10 cellular contexts compared by ENCODE assay signal in the genomic region with DNA sequence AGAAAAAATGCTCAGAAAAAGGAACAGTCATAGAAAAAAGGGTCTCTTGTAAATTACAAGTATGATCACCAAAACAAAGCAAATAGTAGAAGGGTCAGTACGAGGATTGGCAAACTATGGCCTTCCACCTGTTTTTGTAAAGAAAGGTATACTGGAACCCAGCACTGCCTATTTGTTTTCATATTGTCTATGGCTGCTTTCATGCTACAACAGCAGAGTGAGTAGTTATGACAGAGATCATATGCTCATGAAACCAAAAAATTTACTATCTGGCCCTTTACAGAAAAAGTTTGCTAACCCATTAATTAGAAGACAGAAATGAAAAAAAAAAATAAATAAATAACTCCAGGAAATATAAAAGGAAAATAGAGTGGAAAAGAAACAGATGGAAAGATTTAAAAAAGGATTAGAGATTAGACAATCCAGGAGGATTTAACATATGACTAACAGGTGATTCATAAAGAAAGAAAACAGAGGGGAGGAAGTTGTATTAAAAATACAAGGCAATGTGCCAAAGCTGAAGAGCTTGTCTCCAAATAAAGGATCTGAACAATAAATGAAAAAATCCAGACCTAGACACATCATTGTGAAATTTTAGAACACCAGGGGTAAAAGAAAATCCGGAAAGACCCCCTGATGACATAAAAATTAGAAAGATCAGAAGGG.
DNase-seq lines count a peak whose midpoint lies in the region; ATAC-seq, FAIRE-seq and TF ChIP-seq lines count a peak whose summit lies in the region.
"Had no signal": no experiment of that assay in that cellular context is flagged by ENCODE, and none has a peak within 500 bp of the region (broad histone marks: within the 10 kb centered on the region; RNA-seq: fewer than 3 reads in every experiment).

No MANE protein-coding gene starts in this region.

- H3K9me3 Mint-ChIP-seq in Calu3 (ENCODE audit: low read depth, unreplicated experiment) (no peaks in the 10 kb centered on the region), CD14-positive monocyte (peaks cover 0 to 2% (median 0%) of the 10 kb centered on the region in 7 donors)
- no peaks in the 10 kb centered on the region for H3K9me3 Mint-ChIP-seq in activated T-cell treated with anti-CD3 and anti-CD28 coated beads, Interleukin-2, amount 50 U/mL, for 24 hours
- H3K9me3 Mint-ChIP-seq: activated T-cell treated with anti-CD3 and anti-CD28 coated beads, Interleukin-2, amount 50 U/mL, for 72 hours; stimulated activated memory B cell treated with anti-CD40 and anti-IgM and Interleukin-4, amounts not matched to agents 10 μg/mL and 1 μg/mL and 100 μg/mL, for 72 hours had no signal

- no peak overlapping the region for H4K5ac ChIP-seq in IMR-90 (ENCODE audit: low read depth, low read length)

- no peak overlapping the region for H2AK5ac ChIP-seq in IMR-90 (ENCODE audit: low read depth, low read length)

- WGBS in IMR-90 (ENCODE audit: extremely low coverage in 2 of 2, insufficient read length in 1 of 2), 2 experiments: no CpG with 5 or more reads among the region's 2 CpGs

- H3K27me3 Mint-ChIP-seq in Calu3 (ENCODE audit: unreplicated experiment) (no peaks in the 10 kb centered on the region), CD14-positive monocyte (ENCODE audit: low read depth in 3 of 3) (peaks cover 1 to 3% (median 1%) of the 10 kb centered on the region in 3 donors)
- peaks cover 20% of the 10 kb centered on the region for H3K27me3 Mint-ChIP-seq in activated T-cell treated with anti-CD3 and anti-CD28 coated beads, Interleukin-2, amount 50 U/mL, for 24 hours

- H3K36me3 ChIP-seq in IMR-90 (ENCODE audit: control insufficient read depth, insufficient read depth, low read length): no peaks in the 10 kb centered on the region

- no peak overlapping the region for H3K4ac ChIP-seq in IMR-90 (ENCODE audit: low read depth, low read length)

- H3K27ac Mint-ChIP-seq in Calu3 (ENCODE audit: unreplicated experiment) (peak overlapping the region; percentile 33), CD14-positive monocyte (no peak overlapping the region)
- H3K27ac Mint-ChIP-seq in activated T-cell treated with anti-CD3 and anti-CD28 coated beads, Interleukin-2, amount 50 U/mL, for 24 hours: no peak overlapping the region
- H3K27ac Mint-ChIP-seq: stimulated activated memory B cell treated with anti-CD40 and anti-IgM and Interleukin-4, amounts not matched to agents 10 μg/mL and 1 μg/mL and 100 μg/mL, for 72 hours had no signal

- H3K4me1 ChIP-seq in IMR-90 (ENCODE audit: control insufficient read depth, insufficient read depth, low read length): no peaks in the 10 kb centered on the region

- H3K79me1 ChIP-seq in IMR-90 (ENCODE audit: low read depth in 1 of 2, low read length in 2 of 2): no peaks in the 10 kb centered on the region

- H3K56ac ChIP-seq in IMR-90 (ENCODE audit: extremely low read depth, insufficient read depth, low read length): no peak overlapping the region

- H3K23ac ChIP-seq in IMR-90 (ENCODE audit: low read depth, low read length): no peak overlapping the region

- H4K91ac ChIP-seq in IMR-90 (ENCODE audit: insufficient read depth, low read depth, low read length): no peak overlapping the region

- H4K20me1 ChIP-seq in IMR-90 (ENCODE audit: insufficient read depth, low read length): no peaks in the 10 kb centered on the region

- no peak overlapping the region for H3K14ac ChIP-seq in IMR-90 (replicated peaks; ENCODE audit: low read depth, low read length)

- TF ChIP-seq POLR2A in IMR-90 (IDR thresholded peaks at IDR 0.05; ENCODE audit: low read depth, low read length) (no peak), GM12892 (IDR thresholded peaks at IDR 0.05; ENCODE audit: low read depth, low read length) (no peak)

- CTCF ChIA-PET in Calu3 (lab: Charles Lee): interaction anchor here (0.6 to 1.1 kb wide), 3 partner anchors 20 to 237 kb away, joined by 3 to 4 read pairs (median 3); no protein-coding TSS in a partner anchor
- CTCF ChIA-PET in IMR-90 (lab: Yijun Ruan, JAX): interaction anchor here (0.6 to 1.2 kb wide), 2 partner anchors 13 to 14 kb away, joined by 3 read pairs; no protein-coding TSS in a partner anchor

- DNase-seq in Calu3: no peak
- DNase-seq in IMR-90: peak; percentile 48
- peak; percentile 46 for DNase-seq in amniotic stem cell (lab: John Stamatoyannopoulos, UW)
- peak; percentile 70 for DNase-seq in kidney tubule cell (ENCODE audit: low spot score)
- no peak for DNase-seq in CD14-positive monocyte (ENCODE audit: low spot score)
- DNase-seq in GM12892 (ENCODE audit: insufficient read length): no peak
- no peak for DNase-seq in T-helper 2 cell
- DNase-seq in activated T-cell treated with anti-CD3 and anti-CD28 coated beads, Interleukin-2, amount 50 U/mL, for 24 hours: no peak
- DNase-seq: activated T-cell treated with anti-CD3 and anti-CD28 coated beads, Interleukin-2, amount 50 U/mL, for 72 hours had no signal

- no peaks in the 10 kb centered on the region for H3K27me3 ChIP-seq in IMR-90 (ENCODE audit: control insufficient read depth, insufficient read depth, low read length)

- no peak overlapping the region for H2BK20ac ChIP-seq in IMR-90 (ENCODE audit: low read depth, low read length)

- H3K36me3 Mint-ChIP-seq in Calu3 (ENCODE audit: insufficient read depth, unreplicated experiment): no peaks in the 10 kb centered on the region
- H3K36me3 Mint-ChIP-seq in CD14-positive monocyte: no peaks in the 10 kb centered on the region
- no peaks in the 10 kb centered on the region for H3K36me3 Mint-ChIP-seq in activated T-cell treated with anti-CD3 and anti-CD28 coated beads, Interleukin-2, amount 50 U/mL, for 24 hours (ENCODE audit: low read depth)
- H3K36me3 Mint-ChIP-seq: stimulated activated memory B cell treated with anti-CD40 and anti-IgM and Interleukin-4, amounts not matched to agents 10 μg/mL and 1 μg/mL and 100 μg/mL, for 72 hours had no signal

- no peak overlapping the region for H3K27ac ChIP-seq in IMR-90 (ENCODE audit: insufficient read depth, low read length)

- no peaks in the 10 kb centered on the region for H3K9me1 ChIP-seq in IMR-90 (ENCODE audit: insufficient read depth, low read length)

- BruUV-seq in Calu3 (replicated peaks; lab: Mats Ljungman, UMichigan): no TSS peak
- BruUV-seq in IMR-90 (replicated peaks; lab: Mats Ljungman, UMichigan): no TSS peak

- dilution Hi-C loops in IMR-90 (cut with HindIII; ENCODE audit: low sequenced_read_pairs, unreplicated experiment): no loop called here

- H3K4me2 ChIP-seq in IMR-90 (ENCODE audit: low read depth, low read length): no peak overlapping the region

- no peak overlapping the region for H3K9ac ChIP-seq in IMR-90 (ENCODE audit: low read depth, low read length)

- H2BK15ac ChIP-seq in IMR-90 (ENCODE audit: low read depth, low read length): no peak overlapping the region

- H2AK9ac ChIP-seq in IMR-90 (replicated peaks; ENCODE audit: low read depth, low read length, poor library complexity): no peak overlapping the region

- POLR2A ChIA-PET in IMR-90 (lab: Charles Lee; ENCODE audit: unreplicated experiment): no interaction called here

- H3K18ac ChIP-seq in IMR-90 (ENCODE audit: low read depth, low read length): no peak overlapping the region

- TF ChIP-seq CTCF in Calu3 (IDR thresholded peaks at IDR 0.05; ENCODE audit: unreplicated experiment) (no peak), IMR-90 (conservative IDR thresholded peaks at IDR 0.05; ENCODE audit: low read depth, low read length) (no peak), CD14-positive monocyte (IDR thresholded peaks at IDR 0.05) (no peak)

- H2BK5ac ChIP-seq in IMR-90 (ENCODE audit: low read depth, low read length, poor library complexity, severe bottlenecking): no peak overlapping the region

- H3K9me3 ChIP-seq in IMR-90 (ENCODE audit: control insufficient read depth, insufficient read depth, low read length): no peaks in the 10 kb centered on the region

- H2AFZ ChIP-seq in IMR-90 (replicated peaks; ENCODE audit: low read length, poor library complexity): no peak overlapping the region

- H3K4me3 Mint-ChIP-seq in Calu3 (ENCODE audit: low read depth, unreplicated experiment) (no peak overlapping the region), CD14-positive monocyte (no peak overlapping the region)
- H3K4me3 Mint-ChIP-seq in activated T-cell treated with anti-CD3 and anti-CD28 coated beads, Interleukin-2, amount 50 U/mL, for 24 hours: no peak overlapping the region
- H3K4me3 Mint-ChIP-seq: activated T-cell treated with anti-CD3 and anti-CD28 coated beads, Interleukin-2, amount 50 U/mL, for 72 hours; stimulated activated memory B cell treated with anti-CD40 and anti-IgM and Interleukin-4, amounts not matched to agents 10 μg/mL and 1 μg/mL and 100 μg/mL, for 72 hours had no signal

- FAIRE-seq in GM12892 (lab: Jason Lieb, UNC): no peak

- in situ Hi-C loops in IMR-90 (cut with MboI; ENCODE audit: low sequenced_read_pairs): no loop called here

- H3K4me3 ChIP-seq in IMR-90 (ENCODE audit: insufficient read depth, low read depth, low read length): no peak overlapping the region

- ATAC-seq in IMR-90 (ENCODE audit: low read depth): no peak
- ATAC-seq: activated T-cell treated with anti-CD3 and anti-CD28 coated beads, Interleukin-2, amount 50 U/mL, for 72 hours; stimulated activated memory B cell treated with anti-CD40 and anti-IgM and Interleukin-4, amounts not matched to agents 10 μg/mL and 1 μg/mL and 100 μg/mL, for 72 hours had no signal

- intact Hi-C loops in Calu3 (cut with micrococcal nuclease; ENCODE audit: unreplicated experiment) (loop anchor here (2.0 to 10.0 kb wide), 2 partner anchors 19 to 259 kb away; no protein-coding TSS in a partner anchor), IMR-90 (cut with micrococcal nuclease) (no loop called here), CD14-positive monocyte (cut with micrococcal nuclease) (no loop called here)

- TF ChIP-seq RAD21 in IMR-90 (IDR thresholded peaks at IDR 0.05; ENCODE audit: low read length): no peak

- no peak overlapping the region for H2BK120ac ChIP-seq in IMR-90 (ENCODE audit: low read depth, low read length)

- peaks cover 19% of the 10 kb centered on the region for H3K4me1 Mint-ChIP-seq in Calu3 (ENCODE audit: low read depth, unreplicated experiment)
- H3K4me1 Mint-ChIP-seq in CD14-positive monocyte: no peaks in the 10 kb centered on the region
- no peaks in the 10 kb centered on the region for H3K4me1 Mint-ChIP-seq in activated T-cell treated with anti-CD3 and anti-CD28 coated beads, Interleukin-2, amount 50 U/mL, for 24 hours (ENCODE audit: low read depth)
- H3K4me1 Mint-ChIP-seq: stimulated activated memory B cell treated with anti-CD40 and anti-IgM and Interleukin-4, amounts not matched to agents 10 μg/mL and 1 μg/mL and 100 μg/mL, for 72 hours had no signal

- H4K8ac ChIP-seq in IMR-90 (ENCODE audit: low read depth in 2 of 2, low read length in 2 of 2): no peak overlapping the region

TF ChIP-seq in IMR-90, 13 proteins besides CTCF, POLR2A, EP300 and RAD21 (continues in another document):
- TF ChIP-seq FOS (IDR thresholded peaks at IDR 0.05; ENCODE audit: low read depth, low read length): no peak
- no peak for TF ChIP-seq BHLHE40 (IDR thresholded peaks at IDR 0.05; ENCODE audit: low read depth, low read length)
- no peak for TF ChIP-seq MAFK (IDR thresholded peaks at IDR 0.05; ENCODE audit: low read depth, low read length)

Comparison
In these comparisons a context has a peak if more than half of its experiments do, and no peak if none do; other contexts are left out.
1. DNase-seq: peak in IMR-90 (single experiment), amniotic stem cell (single experiment) and kidney tubule cell (single experiment); none in Calu3 (single experiment), CD14-positive monocyte (single experiment), GM12892 (single experiment), T-helper 2 cell (0 of 5) and activated T-cell treated with anti-CD3 and anti-CD28 coated beads, Interleukin-2, amount 50 U/mL, for 24 hours (single experiment).